In genomic region chr6:14706378-14706929, GRCh38 we compare ENCODE assay signal across 8 cellular contexts.
DNase-seq lines count a peak whose midpoint lies in the region; ATAC-seq lines count a peak whose summit lies in the region.

No MANE protein-coding gene starts in this region.

- DNase-seq in GM03348 (ENCODE audit: low spot score), result peak; percentile 74
- DNase-seq in activated CD4-positive, alpha-beta T cell treated with anti-CD3 and anti-CD28 coated beads for 48 hours, result peak; percentile 91
- peak; percentile 96 for DNase-seq in fibroblast of peridontal ligament (ENCODE audit: extremely low read depth)
- DNase-seq in sciatic nerve (ENCODE audit: low spot score), result peak; percentile 67
- DNase-seq in NOMO-1 treated with dmso at 0.1 percent for 144 hours (lab: John Stamatoyannopoulos, UW; ENCODE audit: unreplicated experiment), result no peak
- DNase-seq in NCI-H1092 treated with DMSO at 0.1 percent for 48 hours (lab: John Stamatoyannopoulos, UW), result no peak

- intact Hi-C loops in sciatic nerve (cut with DNase I), result no loop called here

- ATAC-seq in sciatic nerve (peak; percentile 88), GM18520 (IDR thresholded peaks at IDR 0.05; ENCODE audit: unreplicated experiment) (no peak), HG03108 (IDR thresholded peaks at IDR 0.05; ENCODE audit: unreplicated experiment) (no peak)

Comparison
In these comparisons a context has a peak if more than half of its experiments do, and no peak if none do; other contexts are left out.
1. DNase-seq: peak in GM03348 (single experiment), activated CD4-positive, alpha-beta T cell treated with anti-CD3 and anti-CD28 coated beads for 48 hours (single experiment), fibroblast of peridontal ligament (single experiment) and sciatic nerve (single experiment); none in NOMO-1 treated with dmso at 0.1 percent for 144 hours (single experiment) and NCI-H1092 treated with DMSO at 0.1 percent for 48 hours (single experiment).